Comparison of ENCODE assay signal across 22 cellular contexts in genomic region chr18:74544898-74545297, GRCh38. TPM values are rescaled to one million over a fixed set of nuclear protein-coding genes. Genes with fewer than 3 reads are reported as not detected.
"Had no signal": no experiment of that assay in that cellular context is flagged by ENCODE, and none has a peak within 500 bp of the region (broad histone marks: within the 10 kb centered on the region; RNA-seq: fewer than 3 reads in every experiment).

No MANE protein-coding gene starts in this region.

- ATAC-seq: activated CD4-positive, alpha-beta T cell treated with anti-CD3 and anti-CD28 coated beads for 36 hours; activated CD8-positive, alpha-beta memory T cell treated with anti-CD3 and anti-CD28 coated beads, Interleukin-2, amount 10 ng/mL, durations not matched to agents 7 days and 5 days; body of pancreas had no signal

- H3K27ac ChIP-seq: body of pancreas, tibial artery, vagina, WERI-Rb-1 had no signal

- H3K9me3 Mint-ChIP-seq: activated naive CD4-positive, alpha-beta T cell treated with anti-CD3 and anti-CD28 coated beads, Interleukin-2, amount 50 U/mL, for 24 hours had no signal

- H3K36me3 Mint-ChIP-seq: activated CD8-positive, alpha-beta memory T cell treated with anti-CD3 and anti-CD28 coated beads, Interleukin-2, amount 10 ng/mL, durations not matched to agents 7 days and 5 days; activated naive CD4-positive, alpha-beta T cell treated with anti-CD3 and anti-CD28 coated beads, Interleukin-2, amount 50 U/mL, for 24 hours had no signal

- H3K4me3 Mint-ChIP-seq: activated CD4-positive, alpha-beta memory T cell treated with anti-CD3 and anti-CD28 coated beads for 36 hours; activated CD4-positive, alpha-beta T cell treated with anti-CD3 and anti-CD28 coated beads for 36 hours; activated CD8-positive, alpha-beta memory T cell treated with anti-CD3 and anti-CD28 coated beads, Interleukin-2, amount 10 ng/mL, durations not matched to agents 7 days and 5 days; activated naive CD4-positive, alpha-beta T cell treated with anti-CD3 and anti-CD28 coated beads, Interleukin-2, amount 50 U/mL, for 24 hours; T-helper 1 cell treated with Interleukin-12 subunit alpha and Interleukin-12 subunit beta and Interleukin-4 antibody, amounts not matched to agents 30 μg/mL and 1 μg/mL, for 36 hours had no signal

- H3K27ac Mint-ChIP-seq: activated CD4-positive, alpha-beta memory T cell treated with anti-CD3 and anti-CD28 coated beads for 36 hours; activated CD4-positive, alpha-beta T cell treated with anti-CD3 and anti-CD28 coated beads for 36 hours; activated CD8-positive, alpha-beta memory T cell treated with anti-CD3 and anti-CD28 coated beads, Interleukin-2, amount 10 ng/mL, durations not matched to agents 7 days and 5 days; activated naive CD4-positive, alpha-beta T cell treated with anti-CD3 and anti-CD28 coated beads, Interleukin-2, amount 50 U/mL, for 24 hours; activated T-helper 2 cell treated with anti-CD3 and anti-CD28 coated beads, Interferon-gamma antibody, Interleukin-2, Interleukin-4, amounts not matched to agents 10 μg/mL and 5 μg/mL and 100 μg/mL, durations not matched to agents 14 hours and 24 hours and 36 hours; T-helper 1 cell treated with Interleukin-12 subunit alpha and Interleukin-12 subunit beta and Interleukin-4 antibody, amounts not matched to agents 30 μg/mL and 1 μg/mL, for 36 hours had no signal

- H3K4me3 ChIP-seq: body of pancreas, tibial artery, vagina had no signal

- H3K9me3 ChIP-seq: body of pancreas had no signal

- H3K27me3 ChIP-seq: body of pancreas, vagina had no signal

- H3K27me3 Mint-ChIP-seq: activated CD4-positive, alpha-beta memory T cell treated with anti-CD3 and anti-CD28 coated beads for 36 hours; activated CD4-positive, alpha-beta T cell treated with anti-CD3 and anti-CD28 coated beads for 36 hours; activated CD8-positive, alpha-beta memory T cell treated with anti-CD3 and anti-CD28 coated beads, Interleukin-2, amount 10 ng/mL, durations not matched to agents 7 days and 5 days had no signal

- H3K36me3 ChIP-seq: tibial artery, vagina, WERI-Rb-1 had no signal

- DNase-seq: activated CD4-positive, alpha-beta memory T cell treated with anti-CD3 and anti-CD28 coated beads for 36 hours; activated CD4-positive, alpha-beta T cell treated with anti-CD3 and anti-CD28 coated beads for 36 hours; activated CD8-positive, alpha-beta memory T cell treated with anti-CD3 and anti-CD28 coated beads, Interleukin-2, amount 10 ng/mL, durations not matched to agents 7 days and 5 days; activated T-cell treated with anti-CD3 and anti-CD28 coated beads, Interleukin-2, amount 50 U/mL, for 1 hour; amniotic stem cell; body of pancreas; dermis blood vessel endothelial cell; erythroblast; hypothalamus; kidney glomerular epithelial cell; midbrain; stimulated activated CD4-positive, alpha-beta T cell treated with anti-CD3 and anti-CD28 coated beads, Interleukin-12 subunit alpha, Interleukin-12 subunit beta, amount 100 ng/mL, for 4 hours; stimulated activated CD4-positive, alpha-beta T cell treated with anti-CD3 and anti-CD28 coated beads, Interleukin-2, amount 100 ng/mL, for 24 hours; tibial artery; WERI-Rb-1 had no signal

- H3K4me1 Mint-ChIP-seq: activated CD4-positive, alpha-beta T cell treated with anti-CD3 and anti-CD28 coated beads for 36 hours; activated naive CD4-positive, alpha-beta T cell treated with anti-CD3 and anti-CD28 coated beads, Interleukin-2, amount 50 U/mL, for 24 hours had no signal

RNA-seq across cellular contexts. Expression of gene CNDP1, which starts 10.6 kb away (rescaled TPM):
- total RNA-seq: activated CD4-positive, alpha-beta memory T cell treated with anti-CD3 and anti-CD28 coated beads for 36 hours; activated CD4-positive, alpha-beta T cell treated with anti-CD3 and anti-CD28 coated beads for 36 hours; dermis blood vessel endothelial cell; lung microvascular endothelial cell; myocyte; osteoblast had no signal
